In the genomic region with DNA sequence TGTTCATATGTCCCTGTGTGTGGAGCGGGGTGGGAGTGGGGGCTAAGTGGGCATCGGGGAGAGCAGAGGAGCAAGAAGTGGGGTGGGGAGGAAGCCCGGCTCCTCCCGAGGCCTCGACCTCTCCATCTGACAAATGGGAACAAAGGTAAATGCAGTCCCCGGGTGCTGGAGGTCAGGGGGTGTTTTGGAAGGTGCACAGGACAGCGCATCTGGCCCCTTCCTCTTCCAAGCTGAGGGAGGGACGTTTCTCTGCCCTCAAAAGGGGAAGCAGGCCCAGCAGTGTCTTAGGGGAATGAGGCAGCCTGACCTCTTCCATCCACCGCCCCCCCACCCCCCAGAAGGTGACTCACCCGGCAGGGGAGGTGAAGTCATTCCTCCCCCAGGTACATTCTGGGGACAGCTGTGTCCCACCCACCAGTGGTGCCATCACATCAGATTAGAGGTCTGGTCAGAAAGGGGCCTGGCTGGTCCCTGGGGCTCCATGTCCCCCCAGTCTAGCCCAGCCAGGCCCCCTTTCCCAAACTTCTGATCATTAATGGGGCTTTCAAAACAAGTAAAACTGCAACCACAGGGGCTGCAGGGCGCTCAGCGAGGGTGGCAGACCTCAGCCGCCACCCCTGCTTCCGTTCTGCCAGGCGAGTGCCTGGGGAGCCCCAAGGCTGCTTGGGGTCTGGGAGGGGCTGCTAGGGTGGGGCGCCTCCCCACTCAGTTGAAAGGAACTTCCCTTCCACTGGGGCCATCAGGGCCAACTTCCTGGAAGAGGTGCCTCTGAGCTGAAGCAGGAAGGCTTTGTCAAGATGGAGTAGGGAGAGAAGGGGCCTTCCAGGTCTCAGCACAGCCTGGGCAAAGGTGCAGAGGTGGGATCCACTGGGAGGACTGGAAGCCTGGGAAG, we compare ENCODE assay signal across 8 cellular contexts. TPM values are rescaled to one million over a fixed set of nuclear protein-coding genes. Genes with fewer than 3 reads are reported as not detected.
A peak's percentile ranks its signal among the peaks of the same experiment; 100 is the strongest.
DNase-seq lines count a peak whose midpoint lies in the region; ATAC-seq and TF ChIP-seq lines count a peak whose summit lies in the region.

No MANE protein-coding gene starts in this region.

- 0 out of 2 replicates have a peak overlapping the region, but pooled peaks have one; percentile 15 for H2AFZ ChIP-seq in GM23248
- H2AFZ ChIP-seq in hepatocyte: no peak overlapping the region

- peak overlapping the region; percentile 58 for H3K9ac ChIP-seq in GM23248

- peak overlapping the region; percentile 39 for H3K4me3 ChIP-seq in GM23248
- no peak overlapping the region for H3K4me3 ChIP-seq in Panc1 (ENCODE audit: low read depth in 2 of 2, low read length in 2 of 2)
- no peak overlapping the region for H3K4me3 ChIP-seq in hepatocyte

- H4K20me1 ChIP-seq in GM23248 (ENCODE audit: insufficient read depth): no peaks in the 10 kb centered on the region
- H4K20me1 ChIP-seq in hepatocyte (ENCODE audit: insufficient read depth, poor library complexity, severe bottlenecking): no peaks in the 10 kb centered on the region

- ATAC-seq in Panc1 (0 out of 2 replicates have a peak, but pooled peaks have one; percentile 1), HG03439 (IDR thresholded peaks at IDR 0.05; ENCODE audit: unreplicated experiment) (no peak)

- peaks cover 5% of the 10 kb centered on the region; the same call in 1 of the 2 replicates for H3F3A ChIP-seq in GM23248 (ENCODE audit: insufficient read depth)

- H3K4me2 ChIP-seq in GM23248 (ENCODE audit: unreplicated experiment): peak overlapping the region; percentile 69
- H3K4me2 ChIP-seq in hepatocyte: no peak overlapping the region

- TF ChIP-seq CTCF in Panc1 (IDR thresholded peaks at IDR 0.05) (no peak), hepatocyte (IDR thresholded peaks at IDR 0.05; ENCODE audit: poor library complexity) (no peak)

- peaks cover 34% of the 10 kb centered on the region for H3K4me1 Mint-ChIP-seq in activated T-helper 2 cell treated with anti-CD3 and anti-CD28 coated beads, Interferon-gamma antibody, Interleukin-2, Interleukin-4, amounts not matched to agents 10 μg/mL and 5 μg/mL and 100 μg/mL, durations not matched to agents 14 hours and 24 hours and 36 hours (ENCODE audit: low read depth)

- BruUV-seq in Panc1 (replicated peaks; lab: Mats Ljungman, UMichigan): no TSS peak

- H3K27me3 Mint-ChIP-seq in activated T-helper 2 cell treated with anti-CD3 and anti-CD28 coated beads, Interferon-gamma antibody, Interleukin-2, Interleukin-4, amounts not matched to agents 10 μg/mL and 5 μg/mL and 100 μg/mL, durations not matched to agents 14 hours and 24 hours and 36 hours (ENCODE audit: low read depth): no peaks in the 10 kb centered on the region

- no peaks in the 10 kb centered on the region for H3K9me3 ChIP-seq in GM23248 (ENCODE audit: low read depth)
- no peaks in the 10 kb centered on the region for H3K9me3 ChIP-seq in Panc1 (ENCODE audit: control insufficient read depth, insufficient read depth, low read depth, low read length)
- H3K9me3 ChIP-seq in hepatocyte (ENCODE audit: low read depth): no peaks in the 10 kb centered on the region

- DNase-seq in AML-193 (lab: John Stamatoyannopoulos, UW) (peak; percentile 82 to 83), GM23248 (peak; percentile 60), Panc1 (ENCODE audit: low read depth, low spot score) (no peak), hepatocyte (ENCODE audit: low spot score) (no peak), NCI-H128 (lab: John Stamatoyannopoulos, UW; ENCODE audit: unreplicated experiment) (no peak)
- peak; percentile 56 for DNase-seq in activated T-helper 2 cell treated with anti-CD3 and anti-CD28 coated beads, Interferon-gamma antibody, Interleukin-2, Interleukin-4, amounts not matched to agents 10 μg/mL and 5 μg/mL and 100 μg/mL, durations not matched to agents 14 hours and 24 hours and 36 hours (ENCODE audit: low spot score)
- DNase-seq in stimulated activated CD8-positive, alpha-beta memory T cell treated with anti-CD3 and anti-CD28 coated beads, Interleukin-4, amount 100 ng/mL, for 24 hours (ENCODE audit: low read depth): peak; percentile 69

- H3K4me3 Mint-ChIP-seq in activated T-helper 2 cell treated with anti-CD3 and anti-CD28 coated beads, Interferon-gamma antibody, Interleukin-2, Interleukin-4, amounts not matched to agents 10 μg/mL and 5 μg/mL and 100 μg/mL, durations not matched to agents 14 hours and 24 hours and 36 hours (ENCODE audit: low read depth): peak overlapping the region; percentile 72

- 49 to 58% methylated on average over 14 to 16 of the region's 16 CpGs for WGBS in GM23248 (ENCODE audit: low coverage in 1 of 2, low lambda C conversion rate in 2 of 2, missing lambda C conversion rate in 2 of 2), 2 experiments
- WGBS in hepatocyte (ENCODE audit: low lambda C conversion rate, missing lambda C conversion rate): 84% methylated on average over 16 of the region's 16 CpGs

- peaks cover 33% of the 10 kb centered on the region for H3K36me3 Mint-ChIP-seq in activated T-helper 2 cell treated with anti-CD3 and anti-CD28 coated beads, Interferon-gamma antibody, Interleukin-2, Interleukin-4, amounts not matched to agents 10 μg/mL and 5 μg/mL and 100 μg/mL, durations not matched to agents 14 hours and 24 hours and 36 hours (ENCODE audit: low read depth)

- H3K27ac ChIP-seq in GM23248 (peak overlapping the region; percentile 51), Panc1 (ENCODE audit: low read length) (peak overlapping the region; percentile 85), hepatocyte (peak overlapping the region; percentile 55)

- POLR2A ChIA-PET in Panc1 (lab: Charles Lee): interaction anchor here (0.6 kb wide), 1 partner anchor 8 kb away, joined by 4 read pairs; no protein-coding TSS in a partner anchor

- H3K27me3 ChIP-seq in GM23248 (replicated peaks; ENCODE audit: insufficient read depth): no peaks in the 10 kb centered on the region
- no peaks in the 10 kb centered on the region for H3K27me3 ChIP-seq in Panc1 (ENCODE audit: control insufficient read depth, insufficient read depth, low read length)
- no peaks in the 10 kb centered on the region for H3K27me3 ChIP-seq in hepatocyte

- H3K79me2 ChIP-seq in GM23248 (ENCODE audit: insufficient read depth): no peaks in the 10 kb centered on the region
- no peaks in the 10 kb centered on the region for H3K79me2 ChIP-seq in hepatocyte

- no peaks in the 10 kb centered on the region for H3K36me3 ChIP-seq in GM23248 (ENCODE audit: low read depth)
- H3K36me3 ChIP-seq in Panc1 (ENCODE audit: control insufficient read depth, insufficient read depth, low read length): no peaks in the 10 kb centered on the region
- no peaks in the 10 kb centered on the region for H3K36me3 ChIP-seq in hepatocyte (replicated peaks; ENCODE audit: insufficient read depth, low read depth)

- CTCF ChIA-PET in Panc1 (lab: Charles Lee): interaction anchor here (0.7 kb wide), 1 partner anchor 106 kb away, joined by 6 read pairs; no protein-coding TSS in a partner anchor

- intact Hi-C loops in Panc1 (cut with micrococcal nuclease; ENCODE audit: unreplicated experiment): no loop called here
- intact Hi-C loops in activated T-helper 2 cell treated with anti-CD3 and anti-CD28 coated beads, Interferon-gamma antibody, Interleukin-2, Interleukin-4, amounts not matched to agents 10 μg/mL and 5 μg/mL and 100 μg/mL, durations not matched to agents 14 hours and 24 hours and 36 hours (cut with micrococcal nuclease): loop anchor here (1.0 to 2.0 kb wide), 4 partner anchors 8 to 100 kb away; a partner anchor contains a TSS

- H3K9me3 Mint-ChIP-seq in activated T-helper 2 cell treated with anti-CD3 and anti-CD28 coated beads, Interferon-gamma antibody, Interleukin-2, Interleukin-4, amounts not matched to agents 10 μg/mL and 5 μg/mL and 100 μg/mL, durations not matched to agents 14 hours and 24 hours and 36 hours: no peaks in the 10 kb centered on the region

- H3K27ac Mint-ChIP-seq in activated T-helper 2 cell treated with anti-CD3 and anti-CD28 coated beads, Interferon-gamma antibody, Interleukin-2, Interleukin-4, amounts not matched to agents 10 μg/mL and 5 μg/mL and 100 μg/mL, durations not matched to agents 14 hours and 24 hours and 36 hours: peak overlapping the region; percentile 97

- H3K9me2 ChIP-seq in GM23248 (ENCODE audit: insufficient read depth) (no peaks in the 10 kb centered on the region), hepatocyte (replicated peaks; ENCODE audit: insufficient read depth) (no peaks in the 10 kb centered on the region)

- in situ Hi-C loops in GM23248 (cut with MboI): no loop called here
- in situ Hi-C loops in Panc1 (cut with HindIII; ENCODE audit: low pct_unique_long_range_greater_than_20kb, low sequenced_read_pairs): no loop called here

- H3K4me1 ChIP-seq in GM23248 (ENCODE audit: insufficient read depth): peaks cover 32% of the 10 kb centered on the region
- H3K4me1 ChIP-seq in Panc1 (ENCODE audit: control insufficient read depth, insufficient read depth, low read length): peaks cover 58% of the 10 kb centered on the region
- peaks cover 31% of the 10 kb centered on the region for H3K4me1 ChIP-seq in hepatocyte (ENCODE audit: insufficient read depth)

RNA-seq across cellular contexts. Expression of a gene that starts 10.7 kb away (rescaled TPM):
- 2.0 and 3.6 TPM in 2 replicates for total RNA-seq in GM23248 (2014; rRNA removed; shearing (Covaris generic))
- polyA plus RNA-seq in GM23248 (2016; fragmentation: Nextera tagmentation; extraction: Ambion mirVana) (0.18 and 0.19 TPM in 2 replicates), hepatocyte (1.2 and 1.6 TPM in 2 replicates)
- total RNA-seq in Panc1 (2021; ENCODE audit: unreplicated experiment) (38.1 TPM), hepatocyte (4.5 and 7.5 TPM in 2 replicates)
- 61.6 TPM for polyA plus RNA-seq in Panc1 (2012; ENCODE audit: insufficient read length)
- total RNA-seq in activated T-helper 2 cell treated with anti-CD3 and anti-CD28 coated beads, Interferon-gamma antibody, Interleukin-2, Interleukin-4, amounts not matched to agents 10 μg/mL and 5 μg/mL and 100 μg/mL, durations not matched to agents 14 hours and 24 hours and 36 hours: 41.0 and 45.6 TPM in 2 replicates

RNA-seq across cellular contexts. Expression of a gene that starts 25.0 kb away (rescaled TPM):
- total RNA-seq in GM23248 (2014; rRNA removed; shearing (Covaris generic)): 37.9 and 39.7 TPM in 2 replicates
- polyA plus RNA-seq in GM23248 (2016; fragmentation: Nextera tagmentation; extraction: Ambion mirVana) (28.6 and 32.4 TPM in 2 replicates), hepatocyte (37.8 and 45.0 TPM in 2 replicates)
- total RNA-seq in Panc1 (2021; ENCODE audit: unreplicated experiment) (76.9 TPM), hepatocyte (15.7 and 19.2 TPM in 2 replicates)
- polyA plus RNA-seq in Panc1 (2012; ENCODE audit: insufficient read length): 84.4 TPM
- 39.9 and 41.9 TPM in 2 replicates for total RNA-seq in activated T-helper 2 cell treated with anti-CD3 and anti-CD28 coated beads, Interferon-gamma antibody, Interleukin-2, Interleukin-4, amounts not matched to agents 10 μg/mL and 5 μg/mL and 100 μg/mL, durations not matched to agents 14 hours and 24 hours and 36 hours

RNA-seq across cellular contexts. Expression of a gene that starts 28.5 kb away (rescaled TPM):
- total RNA-seq in GM23248 (2014; rRNA removed; shearing (Covaris generic)): 14.9 and 24.4 TPM in 2 replicates
- polyA plus RNA-seq in GM23248 (2016; fragmentation: Nextera tagmentation; extraction: Ambion mirVana) (12.1 and 14.7 TPM in 2 replicates), hepatocyte (10.0 and 11.8 TPM in 2 replicates)
- total RNA-seq in Panc1 (2021; ENCODE audit: unreplicated experiment) (44.8 TPM), hepatocyte (8.2 and 13.3 TPM in 2 replicates)
- 49.3 TPM for polyA plus RNA-seq in Panc1 (2012; ENCODE audit: insufficient read length)
- 9.4 and 12.3 TPM in 2 replicates for total RNA-seq in activated T-helper 2 cell treated with anti-CD3 and anti-CD28 coated beads, Interferon-gamma antibody, Interleukin-2, Interleukin-4, amounts not matched to agents 10 μg/mL and 5 μg/mL and 100 μg/mL, durations not matched to agents 14 hours and 24 hours and 36 hours

RNA-seq across cellular contexts. Expression of a gene that starts 54.1 kb away (rescaled TPM):
- not detected in 2 replicates for total RNA-seq in GM23248 (2014; rRNA removed; shearing (Covaris generic))
- polyA plus RNA-seq in GM23248 (2016; fragmentation: Nextera tagmentation; extraction: Ambion mirVana): not detected in 2 replicates
- not detected for total RNA-seq in Panc1 (2021; ENCODE audit: unreplicated experiment)
- polyA plus RNA-seq in Panc1 (2012; ENCODE audit: insufficient read length): not detected
- total RNA-seq in activated T-helper 2 cell treated with anti-CD3 and anti-CD28 coated beads, Interferon-gamma antibody, Interleukin-2, Interleukin-4, amounts not matched to agents 10 μg/mL and 5 μg/mL and 100 μg/mL, durations not matched to agents 14 hours and 24 hours and 36 hours: not detected in 2 replicates
- not detected in 2 replicates for total RNA-seq in hepatocyte
- not detected in 2 replicates for polyA plus RNA-seq in hepatocyte

Comparison
In these comparisons a context has a peak if more than half of its experiments do, and no peak if none do; other contexts are left out.
1. DNase-seq: peak in AML-193 (2 of 2), GM23248 (single experiment), activated T-helper 2 cell treated with anti-CD3 and anti-CD28 coated beads, Interferon-gamma antibody, Interleukin-2, Interleukin-4, amounts not matched to agents 10 μg/mL and 5 μg/mL and 100 μg/mL, durations not matched to agents 14 hours and 24 hours and 36 hours (single experiment) and stimulated activated CD8-positive, alpha-beta memory T cell treated with anti-CD3 and anti-CD28 coated beads, Interleukin-4, amount 100 ng/mL, for 24 hours (single experiment); none in Panc1 (single experiment), hepatocyte (single experiment) and NCI-H128 (single experiment).
2. Peak in every context shown above with its lines, with median percentiles within 50 percentile points of each other: H3K27ac ChIP-seq.